ENCODE assay signal across 22 cellular contexts in genomic region chr10:19570991-19571390, GRCh38.
A peak's percentile ranks its signal among the peaks of the same experiment; 100 is the strongest.
DNase-seq lines count a peak whose midpoint lies in the region; ATAC-seq and TF ChIP-seq lines count a peak whose summit lies in the region.
"Had no signal": no experiment of that assay in that cellular context is flagged by ENCODE, and none has a peak within 500 bp of the region (broad histone marks: within the 10 kb centered on the region; RNA-seq: fewer than 3 reads in every experiment).

No MANE protein-coding gene starts in this region.

- DNase-seq in ascending aorta (ENCODE audit: low spot score in 2 of 2) (no peak), iris pigment epithelial cell (ENCODE audit: low read depth) (peak; percentile 25), gastrocnemius medialis (no peak), aorta (no peak), progenitor cell of endocrine pancreas (ENCODE audit: low spot score, unreplicated experiment) (no peak), OCI-LY7 (ENCODE audit: low spot score) (no peak)
- DNase-seq: Calu3; CD8-positive, alpha-beta T cell; HCEC 1CT; Karpas-422; MG63; NCI-H1048; NCI-H1436 treated with DMSO at 0.1 percent for 48 hours; NCI-H2029; NCI-H446; NCI-H748 treated with DMSO at 0.1 percent for 48 hours; PC-9 had no signal

- H3K9me3 ChIP-seq in ascending aorta (no peaks in the 10 kb centered on the region), gastrocnemius medialis (no peaks in the 10 kb centered on the region), aorta (ENCODE audit: control insufficient read depth, low read length) (no peaks in the 10 kb centered on the region), OCI-LY7 (ENCODE audit: low read length) (no peaks in the 10 kb centered on the region)
- H3K9me3 ChIP-seq: BLaER1 treated with 17β-estradiol and CSF1 and Interleukin-3, amounts not matched to agents 10 nM and 100 nM; MG63 had no signal

- H3K4me1 ChIP-seq in ascending aorta, result peaks cover 0 to 11% of the 10 kb centered on the region in 2 donors
- H3K4me1 ChIP-seq in gastrocnemius medialis, result peaks cover 4 to 25% of the 10 kb centered on the region in 2 donors
- peaks cover 0 to 3% of the 10 kb centered on the region in 2 donors for H3K4me1 ChIP-seq in aorta (ENCODE audit: control insufficient read depth in 1 of 2, insufficient read depth in 2 of 2, low read length in 2 of 2)
- H3K4me1 ChIP-seq in OCI-LY7 (ENCODE audit: insufficient read depth, low read length, poor library complexity, severe bottlenecking), result no peaks in the 10 kb centered on the region
- H3K4me1 ChIP-seq: BLaER1 treated with 17β-estradiol and CSF1 and Interleukin-3, amounts not matched to agents 10 nM and 100 nM had no signal

- H3K36me3 Mint-ChIP-seq in progenitor cell of endocrine pancreas (ENCODE audit: insufficient read depth), result no peaks in the 10 kb centered on the region
- H3K36me3 Mint-ChIP-seq: CD8-positive, alpha-beta T cell; IgD-negative memory B cell had no signal

- no peak overlapping the region for H3K4me3 Mint-ChIP-seq in progenitor cell of endocrine pancreas (ENCODE audit: low read depth)
- H3K4me3 Mint-ChIP-seq: CD8-positive, alpha-beta T cell; GM23338; IgD-negative memory B cell had no signal

- 4 to 10% methylated on average over 1 of the region's 1 CpG for WGBS in aorta, 2 donors

- no peaks in the 10 kb centered on the region for H3K27me3 Mint-ChIP-seq in progenitor cell of endocrine pancreas
- H3K27me3 Mint-ChIP-seq: IgD-negative memory B cell had no signal

- POLR2A ChIA-PET in OCI-LY7 (lab: Charles Lee), result interaction anchor here (0.7 kb wide), 1 partner anchor 37 kb away, joined by 3 read pairs; no protein-coding TSS in a partner anchor

- no TSS peak for BruUV-seq in OCI-LY7 (replicated peaks; lab: Mats Ljungman, UMichigan)

- in situ Hi-C loops in gastrocnemius medialis (cut with MboI; ENCODE audit: low sequenced_read_pairs in 4 of 4), result no loop called here

- CTCF ChIA-PET in OCI-LY7 (lab: Charles Lee; ENCODE audit: unreplicated experiment), result no interaction called here

- H3K27ac ChIP-seq in ascending aorta, result peak overlapping the region; percentile 24 to 47
- H3K27ac ChIP-seq in gastrocnemius medialis, result peak overlapping the region; percentile 52 to 82 (median 66)
- H3K27ac ChIP-seq in aorta (ENCODE audit: low read depth in 1 of 2, low read length in 2 of 2), result no peak overlapping the region
- no peak overlapping the region for H3K27ac ChIP-seq in OCI-LY7 (ENCODE audit: low read depth, low read length, poor library complexity, severe bottlenecking)
- H3K27ac ChIP-seq: BLaER1 treated with 17β-estradiol and CSF1 and Interleukin-3, amounts not matched to agents 10 nM and 100 nM; PC-9; RWPE1 had no signal

- no peaks in the 10 kb centered on the region for H3K27me3 ChIP-seq in ascending aorta
- no peaks in the 10 kb centered on the region for H3K27me3 ChIP-seq in gastrocnemius medialis
- H3K27me3 ChIP-seq in aorta (ENCODE audit: control insufficient read depth in 1 of 2, insufficient read depth in 2 of 2, low read length in 1 of 2), result no peaks in the 10 kb centered on the region
- H3K27me3 ChIP-seq: BLaER1 treated with 17β-estradiol and CSF1 and Interleukin-3, amounts not matched to agents 10 nM and 100 nM; MG63 had no signal

- H3K4me2 ChIP-seq in OCI-LY7 (ENCODE audit: low read length), result no peak overlapping the region
- H3K4me2 ChIP-seq: BLaER1 treated with 17β-estradiol and CSF1 and Interleukin-3, amounts not matched to agents 10 nM and 100 nM; GM23338; PC-9 had no signal

- no peak for TF ChIP-seq POLR2A in gastrocnemius medialis (IDR thresholded peaks at IDR 0.05)

- ATAC-seq in gastrocnemius medialis (peak; percentile 91 to 99), aorta (ENCODE audit: low FRiP score) (peak; percentile 60), HG02642 (IDR thresholded peaks at IDR 0.05; ENCODE audit: poor library complexity, unreplicated experiment) (no peak)
- ATAC-seq: CD8-positive, alpha-beta T cell; GM23338 had no signal

- H3K9me3 Mint-ChIP-seq in progenitor cell of endocrine pancreas (ENCODE audit: low read depth), result no peaks in the 10 kb centered on the region
- H3K9me3 Mint-ChIP-seq: CD8-positive, alpha-beta T cell; GM23338 had no signal

- no peaks in the 10 kb centered on the region for H3K36me3 ChIP-seq in ascending aorta
- H3K36me3 ChIP-seq in gastrocnemius medialis, result no peaks in the 10 kb centered on the region
- H3K36me3 ChIP-seq in aorta (ENCODE audit: control insufficient read depth in 1 of 2, insufficient read depth in 2 of 2, low read length in 1 of 2), result no peaks in the 10 kb centered on the region
- H3K36me3 ChIP-seq in OCI-LY7 (ENCODE audit: insufficient read depth, low read length), result no peaks in the 10 kb centered on the region
- H3K36me3 ChIP-seq: BLaER1 treated with 17β-estradiol and CSF1 and Interleukin-3, amounts not matched to agents 10 nM and 100 nM; MG63 had no signal

- H3K27ac Mint-ChIP-seq in progenitor cell of endocrine pancreas, result no peak overlapping the region
- H3K27ac Mint-ChIP-seq: CD8-positive, alpha-beta T cell; GM23338; IgD-negative memory B cell had no signal

- H3K4me3 ChIP-seq in ascending aorta (no peak overlapping the region), gastrocnemius medialis (peak overlapping the region in 1 of 4 donors; percentile 16), aorta (ENCODE audit: low read length in 2 of 2) (no peak overlapping the region), OCI-LY7 (ENCODE audit: low read depth, low read length, poor library complexity, severe bottlenecking) (no peak overlapping the region)
- H3K4me3 ChIP-seq: BLaER1 treated with 17β-estradiol and CSF1 and Interleukin-3, amounts not matched to agents 10 nM and 100 nM; GM23338; MG63; PC-9 had no signal

- H3K79me2 ChIP-seq in OCI-LY7 (ENCODE audit: insufficient read depth, low read depth, low read length), result no peaks in the 10 kb centered on the region

- intact Hi-C loops in ascending aorta (cut with DNase I) (loop anchor here (5.0 kb wide), 2 partner anchors 246 to 351 kb away; partner anchors contain the start of gene PLXDC2), gastrocnemius medialis (cut with DNase I; ENCODE audit: low total_unique reads) (no loop called here), aorta (cut with DNase I) (no loop called here), OCI-LY7 (cut with micrococcal nuclease; ENCODE audit: unreplicated experiment) (no loop called here)

- H3K4me1 Mint-ChIP-seq in progenitor cell of endocrine pancreas (ENCODE audit: low read depth), result no peaks in the 10 kb centered on the region
- H3K4me1 Mint-ChIP-seq: GM23338, IgD-negative memory B cell had no signal

- TF ChIP-seq CTCF in ascending aorta (IDR thresholded peaks at IDR 0.05), result no peak
- no peak for TF ChIP-seq CTCF in gastrocnemius medialis (IDR thresholded peaks at IDR 0.05 in 4 of 5, conservative IDR thresholded peaks at IDR 0.05 in 1 of 5)
- TF ChIP-seq CTCF in progenitor cell of endocrine pancreas (IDR thresholded peaks at IDR 0.05; ENCODE audit: unreplicated experiment), result no peak
- TF ChIP-seq CTCF in OCI-LY7 (conservative IDR thresholded peaks at IDR 0.05; ENCODE audit: low read length), result no peak

- no peaks in the 10 kb centered on the region for H3K9me2 ChIP-seq in OCI-LY7 (ENCODE audit: insufficient read depth, low read length)

- H2AFZ ChIP-seq in OCI-LY7 (ENCODE audit: low read length), result no peak overlapping the region
- H2AFZ ChIP-seq: GM23338, PC-9 had no signal

- H4K20me1 ChIP-seq in OCI-LY7 (ENCODE audit: insufficient read depth, low read length), result no peaks in the 10 kb centered on the region
- H4K20me1 ChIP-seq: BLaER1 treated with 17β-estradiol and CSF1 and Interleukin-3, amounts not matched to agents 10 nM and 100 nM had no signal

Comparison
In these comparisons a context has a peak if more than half of its experiments do, and no peak if none do; other contexts are left out.
1. H3K27ac ChIP-seq: peak in ascending aorta (2 of 2) and gastrocnemius medialis (4 of 4); none in aorta (0 of 2) and OCI-LY7 (single experiment).